Comparison of ENCODE assay signal across 2 cellular contexts in the genomic region with DNA sequence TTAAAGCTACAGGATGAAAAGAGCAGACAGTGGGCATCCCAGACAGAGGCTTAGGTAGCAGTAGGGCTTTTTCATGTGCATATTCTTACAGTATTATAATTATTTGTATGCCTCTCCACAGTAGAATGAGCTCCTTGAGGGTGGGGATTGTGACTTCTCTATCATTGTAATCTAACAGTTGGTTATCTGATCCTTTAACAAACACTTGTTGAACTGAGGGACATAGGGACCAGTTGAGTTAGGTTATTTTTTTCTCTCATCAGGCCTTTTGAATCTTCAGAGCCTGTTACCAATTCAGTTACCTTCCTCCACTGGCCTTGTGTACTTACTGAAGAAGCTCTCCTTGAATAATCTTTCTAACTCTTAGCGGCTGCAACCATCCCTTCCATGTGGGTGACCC.
TF ChIP-seq lines count a peak whose summit lies in the region.

No MANE protein-coding gene starts in this region.

TF ChIP-seq in HCT116, 20 proteins besides CTCF, POLR2A, EP300 and RAD21:
- no peak for TF ChIP-seq EZH2phosphoT487 (IDR thresholded peaks at IDR 0.05; ENCODE audit: borderline replicate concordance)
- no peak for TF ChIP-seq ZFX (IDR thresholded peaks at IDR 0.05)
- no peak for TF ChIP-seq YY1 (IDR thresholded peaks at IDR 0.05; ENCODE audit: extremely low read depth, insufficient replicate concordance, low read depth, low read length)
- TF ChIP-seq, protein P1, sequence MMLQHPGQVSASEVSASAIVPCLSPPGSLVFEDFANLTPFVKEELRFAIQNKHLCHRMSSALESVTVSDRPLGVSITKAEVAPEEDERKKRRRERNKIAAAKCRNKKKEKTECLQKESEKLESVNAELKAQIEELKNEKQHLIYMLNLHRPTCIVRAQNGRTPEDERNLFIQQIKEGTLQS (IDR thresholded peaks at IDR 0.05): no peak
- TF ChIP-seq CBX3 (IDR thresholded peaks at IDR 0.05; ENCODE audit: low read depth): no peak
- TF ChIP-seq EGR1 (IDR thresholded peaks at IDR 0.05; ENCODE audit: low read depth): no peak
- no peak for TF ChIP-seq TCF7L2 (IDR thresholded peaks at IDR 0.05; ENCODE audit: borderline replicate concordance, extremely low read depth, insufficient read depth, insufficient read length)
- TF ChIP-seq, protein P2, sequence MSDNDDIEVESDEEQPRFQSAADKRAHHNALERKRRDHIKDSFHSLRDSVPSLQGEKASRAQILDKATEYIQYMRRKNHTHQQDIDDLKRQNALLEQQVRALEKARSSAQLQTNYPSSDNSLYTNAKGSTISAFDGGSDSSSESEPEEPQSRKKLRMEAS (IDR thresholded peaks at IDR 0.05): no peak
- TF ChIP-seq ZNF274 (IDR thresholded peaks at IDR 0.05; ENCODE audit: low read depth, low read length): no peak
TF ChIP-seq in HCT116: peak in this region for 0.

TF ChIP-seq in liver, 16 proteins besides CTCF, POLR2A, EP300 and RAD21:
- TF ChIP-seq HNF4A (conservative IDR thresholded peaks at IDR 0.05): no peak
- TF ChIP-seq, protein P2 (IDR thresholded peaks at IDR 0.05): no peak
- no peak for TF ChIP-seq EGR1 (IDR thresholded peaks at IDR 0.05; ENCODE audit: low read depth in 2 of 2)
- no peak for TF ChIP-seq TAF1 (conservative IDR thresholded peaks at IDR 0.05)
- no peak for TF ChIP-seq JUND (IDR thresholded peaks at IDR 0.05)
- TF ChIP-seq, protein P3, sequence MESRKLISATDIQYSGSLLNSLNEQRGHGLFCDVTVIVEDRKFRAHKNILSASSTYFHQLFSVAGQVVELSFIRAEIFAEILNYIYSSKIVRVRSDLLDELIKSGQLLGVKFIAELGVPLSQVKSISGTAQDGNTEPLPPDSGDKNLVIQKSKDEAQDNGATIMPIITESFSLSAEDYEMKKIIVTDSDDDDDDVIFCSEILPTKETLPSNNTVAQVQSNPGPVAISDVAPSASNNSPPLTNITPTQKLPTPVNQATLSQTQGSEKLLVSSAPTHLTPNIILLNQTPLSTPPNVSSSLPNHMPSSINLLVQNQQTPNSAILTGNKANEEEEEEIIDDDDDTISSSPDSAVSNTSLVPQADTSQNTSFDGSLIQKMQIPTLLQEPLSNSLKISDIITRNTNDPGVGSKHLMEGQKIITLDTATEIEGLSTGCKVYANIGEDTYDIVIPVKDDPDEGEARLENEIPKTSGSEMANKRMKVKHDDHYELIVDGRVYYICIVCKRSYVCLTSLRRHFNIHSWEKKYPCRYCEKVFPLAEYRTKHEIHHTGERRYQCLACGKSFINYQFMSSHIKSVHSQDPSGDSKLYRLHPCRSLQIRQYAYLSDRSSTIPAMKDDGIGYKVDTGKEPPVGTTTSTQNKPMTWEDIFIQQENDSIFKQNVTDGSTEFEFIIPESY (IDR thresholded peaks at IDR 0.05): no peak
- no peak for TF ChIP-seq FOXA1 (IDR thresholded peaks at IDR 0.05)
- TF ChIP-seq HNF4G (IDR thresholded peaks at IDR 0.05): no peak
- TF ChIP-seq, protein P4, sequence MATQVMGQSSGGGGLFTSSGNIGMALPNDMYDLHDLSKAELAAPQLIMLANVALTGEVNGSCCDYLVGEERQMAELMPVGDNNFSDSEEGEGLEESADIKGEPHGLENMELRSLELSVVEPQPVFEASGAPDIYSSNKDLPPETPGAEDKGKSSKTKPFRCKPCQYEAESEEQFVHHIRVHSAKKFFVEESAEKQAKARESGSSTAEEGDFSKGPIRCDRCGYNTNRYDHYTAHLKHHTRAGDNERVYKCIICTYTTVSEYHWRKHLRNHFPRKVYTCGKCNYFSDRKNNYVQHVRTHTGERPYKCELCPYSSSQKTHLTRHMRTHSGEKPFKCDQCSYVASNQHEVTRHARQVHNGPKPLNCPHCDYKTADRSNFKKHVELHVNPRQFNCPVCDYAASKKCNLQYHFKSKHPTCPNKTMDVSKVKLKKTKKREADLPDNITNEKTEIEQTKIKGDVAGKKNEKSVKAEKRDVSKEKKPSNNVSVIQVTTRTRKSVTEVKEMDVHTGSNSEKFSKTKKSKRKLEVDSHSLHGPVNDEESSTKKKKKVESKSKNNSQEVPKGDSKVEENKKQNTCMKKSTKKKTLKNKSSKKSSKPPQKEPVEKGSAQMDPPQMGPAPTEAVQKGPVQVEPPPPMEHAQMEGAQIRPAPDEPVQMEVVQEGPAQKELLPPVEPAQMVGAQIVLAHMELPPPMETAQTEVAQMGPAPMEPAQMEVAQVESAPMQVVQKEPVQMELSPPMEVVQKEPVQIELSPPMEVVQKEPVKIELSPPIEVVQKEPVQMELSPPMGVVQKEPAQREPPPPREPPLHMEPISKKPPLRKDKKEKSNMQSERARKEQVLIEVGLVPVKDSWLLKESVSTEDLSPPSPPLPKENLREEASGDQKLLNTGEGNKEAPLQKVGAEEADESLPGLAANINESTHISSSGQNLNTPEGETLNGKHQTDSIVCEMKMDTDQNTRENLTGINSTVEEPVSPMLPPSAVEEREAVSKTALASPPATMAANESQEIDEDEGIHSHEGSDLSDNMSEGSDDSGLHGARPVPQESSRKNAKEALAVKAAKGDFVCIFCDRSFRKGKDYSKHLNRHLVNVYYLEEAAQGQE (IDR thresholded peaks at IDR 0.05): no peak
- no peak for TF ChIP-seq NR2F2 (IDR thresholded peaks at IDR 0.05)
- no peak for TF ChIP-seq FOXA2 (IDR thresholded peaks at IDR 0.05)
- TF ChIP-seq YY1 (IDR thresholded peaks at IDR 0.05): no peak
- TF ChIP-seq GABPA (IDR thresholded peaks at IDR 0.05 in 1 of 2, conservative IDR thresholded peaks at IDR 0.05 in 1 of 2): no peak
- TF ChIP-seq, protein P1 (IDR thresholded peaks at IDR 0.05): no peak
- no peak for TF ChIP-seq RXRA (IDR thresholded peaks at IDR 0.05)
- TF ChIP-seq SP1 (IDR thresholded peaks at IDR 0.05): no peak
